9 cellular contexts compared by ENCODE assay signal in genomic region chr20:51500311-51500710, GRCh38. TPM values are rescaled to one million over a fixed set of nuclear protein-coding genes. Genes with fewer than 3 reads are reported as not detected.
A peak's percentile ranks its signal among the peaks of the same experiment; 100 is the strongest.
DNase-seq lines count a peak whose midpoint lies in the region; ATAC-seq and TF ChIP-seq lines count a peak whose summit lies in the region.
"Had no signal": no experiment of that assay in that cellular context is flagged by ENCODE, and none has a peak within 500 bp of the region (broad histone marks: within the 10 kb centered on the region; RNA-seq: fewer than 3 reads in every experiment).

No MANE protein-coding gene starts in this region.

- TF ChIP-seq CTCF in type B pancreatic cell (conservative IDR thresholded peaks at IDR 0.05) (no peak), BE2C (IDR thresholded peaks at IDR 0.05; ENCODE audit: low read depth, low read length) (no peak)

- H3K4me3 Mint-ChIP-seq in type B pancreatic cell = no peak overlapping the region

- no peaks in the 10 kb centered on the region for H3K27me3 Mint-ChIP-seq in type B pancreatic cell

- no peak overlapping the region for H3K27ac Mint-ChIP-seq in type B pancreatic cell

- peaks cover 8% of the 10 kb centered on the region for H3K36me3 Mint-ChIP-seq in type B pancreatic cell

- H3K4me3 ChIP-seq in BE2C (ENCODE audit: low read depth, low read length) = no peak overlapping the region

- H3K27me3 ChIP-seq in BE2C = peaks cover 3% of the 10 kb centered on the region; the same call in 1 of the 2 replicates

- no peaks in the 10 kb centered on the region for H3K36me3 ChIP-seq in BE2C

- H3K4me1 Mint-ChIP-seq in type B pancreatic cell (ENCODE audit: unreplicated experiment) = peaks cover 39% of the 10 kb centered on the region

- ATAC-seq in GM19023 (IDR thresholded peaks at IDR 0.05; ENCODE audit: unreplicated experiment) (peak; percentile 64), HG02981 (IDR thresholded peaks at IDR 0.05; ENCODE audit: unreplicated experiment) (peak; percentile 64), GM21515 (IDR thresholded peaks at IDR 0.05; ENCODE audit: unreplicated experiment) (no peak)

- no peaks in the 10 kb centered on the region for H3K9me3 Mint-ChIP-seq in type B pancreatic cell

- H3K9me3 ChIP-seq in BE2C = no peaks in the 10 kb centered on the region

- DNase-seq in T-helper 1 cell (peak in 4 of 5 donors; percentile 39 to 76 (median 42)), germinal center (ENCODE audit: low spot score) (peak; percentile 51), NCI-H82 (lab: John Stamatoyannopoulos, UW) (no peak), type B pancreatic cell (ENCODE audit: extremely low spot score, unreplicated experiment) (no peak), BE2C (no peak)
- DNase-seq: IMR-90 had no signal

- H3K4me1 ChIP-seq in BE2C = no peaks in the 10 kb centered on the region

RNA-seq across cellular contexts. Expression of gene NFATC2, which starts 42.2 kb away (rescaled TPM):
- total RNA-seq in type B pancreatic cell (ENCODE audit: low replicate concordance) = 4.8 and 9.5 TPM in 2 replicates
- not detected for polyA plus RNA-seq in BE2C (2012; ENCODE audit: insufficient read depth, insufficient read length, low read depth)

Comparison
In these comparisons a context has a peak if more than half of its experiments do, and no peak if none do; other contexts are left out.
1. DNase-seq: peak in T-helper 1 cell (4 of 5) and germinal center (single experiment); none in NCI-H82 (single experiment), type B pancreatic cell (single experiment) and BE2C (single experiment).